ENCODE assay signal across 1 cellular context in the genomic region with DNA sequence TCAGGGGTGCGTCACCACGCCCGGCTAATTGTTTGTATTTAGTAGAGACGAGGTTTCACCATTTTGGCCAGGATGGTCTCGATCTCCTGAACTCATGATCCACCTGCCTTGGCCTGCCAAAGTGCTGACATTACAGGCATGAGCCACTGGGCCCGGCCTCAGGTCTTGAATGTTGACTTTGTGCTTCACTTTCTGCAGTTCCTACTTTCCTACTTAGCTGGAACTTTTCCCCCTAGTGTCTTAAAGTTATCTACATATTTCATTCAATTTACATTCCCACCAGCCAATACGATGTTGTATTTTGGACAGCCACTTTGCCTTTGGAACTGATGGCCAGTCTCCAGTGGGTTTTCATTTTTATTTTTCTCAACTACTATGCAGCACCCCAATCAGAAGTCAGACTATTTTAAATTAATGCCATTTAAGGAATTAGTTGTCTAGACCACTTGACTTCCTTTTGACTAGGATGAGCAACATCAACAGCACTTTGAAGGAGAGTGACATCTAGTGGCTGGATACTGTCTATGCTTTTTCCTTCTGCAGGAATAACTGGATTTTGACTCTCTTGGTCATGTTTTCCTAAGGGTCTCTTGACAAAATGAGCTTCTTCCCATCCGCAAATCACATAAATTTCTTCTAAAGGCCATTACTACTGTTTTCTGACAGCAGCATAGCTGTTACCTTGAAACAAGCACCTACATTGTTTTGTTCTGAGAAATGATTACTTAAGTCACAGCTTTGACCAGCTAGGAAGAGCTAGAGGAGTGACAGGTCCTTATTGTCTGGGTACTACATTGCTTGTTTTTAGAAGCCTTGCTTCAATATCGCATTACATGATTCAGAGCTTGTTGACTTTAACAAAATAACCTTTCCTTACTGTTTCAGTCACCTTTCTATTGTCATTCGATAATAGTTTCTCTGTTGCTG.
TF ChIP-seq lines count a peak whose summit lies in the region.

No MANE protein-coding gene starts in this region.

TF ChIP-seq in HEK293, 187 proteins besides CTCF, POLR2A, EP300 and RAD21 (continued from another document):
- no peak for TF ChIP-seq IKZF3 (tag by site-specific recombination; IDR thresholded peaks at IDR 0.05)
- peak; percentile 98 for TF ChIP-seq ZNF654 (tag by site-specific recombination; IDR thresholded peaks at IDR 0.05; ENCODE audit: low read depth)
- TF ChIP-seq ZEB2 (tag by site-specific recombination; IDR thresholded peaks at IDR 0.05), result 0 out of 2 replicates have a peak, but pooled peaks have one; percentile 39
- 0 out of 2 replicates have a peak, but pooled peaks have one; percentile 23 for TF ChIP-seq ZNF335 (tag by site-specific recombination; conservative IDR thresholded peaks at IDR 0.05)
- TF ChIP-seq ZNF610 (tag by site-specific recombination; IDR thresholded peaks at IDR 0.05; ENCODE audit: borderline replicate concordance), result no peak
- TF ChIP-seq, protein P1, sequence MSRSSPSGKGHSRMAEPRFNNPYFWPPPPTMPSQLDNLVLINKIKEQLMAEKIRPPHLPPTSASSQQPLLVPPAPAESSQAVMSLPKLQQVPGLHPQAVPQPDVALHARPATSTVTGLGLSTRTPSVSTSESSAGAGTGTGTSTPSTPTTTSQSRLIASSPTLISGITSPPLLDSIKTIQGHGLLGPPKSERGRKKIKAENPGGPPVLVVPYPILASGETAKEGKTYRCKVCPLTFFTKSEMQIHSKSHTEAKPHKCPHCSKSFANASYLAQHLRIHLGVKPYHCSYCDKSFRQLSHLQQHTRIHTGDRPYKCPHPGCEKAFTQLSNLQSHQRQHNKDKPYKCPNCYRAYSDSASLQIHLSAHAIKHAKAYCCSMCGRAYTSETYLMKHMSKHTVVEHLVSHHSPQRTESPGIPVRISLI (tag by site-specific recombination; IDR thresholded peaks at IDR 0.05), result no peak
- TF ChIP-seq ZBTB8A (tag by site-specific recombination; IDR thresholded peaks at IDR 0.05), result no peak
- TF ChIP-seq ZSCAN23 (tag by site-specific recombination; IDR thresholded peaks at IDR 0.05), result no peak
- no peak for TF ChIP-seq ZNF155 (tag by site-specific recombination; IDR thresholded peaks at IDR 0.05)
- TF ChIP-seq TCF7L2 (IDR thresholded peaks at IDR 0.05; ENCODE audit: borderline replicate concordance, low read depth, low read length), result no peak
- TF ChIP-seq ZNF114 (tag by site-specific recombination; IDR thresholded peaks at IDR 0.05), result no peak
- TF ChIP-seq ZSCAN16 (tag by site-specific recombination; IDR thresholded peaks at IDR 0.05), result no peak
